In the genomic region with DNA sequence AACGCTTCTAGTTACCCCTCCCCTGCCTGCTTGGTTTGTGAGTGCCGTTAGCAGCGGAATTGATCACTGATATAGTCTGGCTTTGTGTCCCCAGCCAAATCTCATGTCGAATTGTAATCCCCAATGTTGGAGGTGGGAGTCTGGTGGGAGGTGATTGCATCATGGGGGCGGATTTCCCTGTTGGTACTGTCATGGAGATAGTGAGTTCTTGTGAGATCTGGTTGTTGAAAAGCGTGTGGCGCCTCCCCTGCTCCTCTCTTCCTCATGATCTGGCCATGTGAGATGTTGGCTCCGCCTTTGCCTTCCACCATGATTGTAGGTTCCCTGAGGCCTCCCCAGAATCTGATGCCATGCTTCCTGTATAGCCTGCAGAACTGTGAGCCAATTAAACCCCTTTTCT, we compare ENCODE assay signal across 3 cellular contexts.
TF ChIP-seq lines count a peak whose summit lies in the region.

No MANE protein-coding gene starts in this region.

TF ChIP-seq in GM23338, 12 proteins besides CTCF, POLR2A, EP300 and RAD21:
- TF ChIP-seq JUNB (IDR thresholded peaks at IDR 0.05; ENCODE audit: unreplicated experiment) (no peak), EZH2phosphoT487 (IDR thresholded peaks at IDR 0.05; ENCODE audit: unreplicated experiment) (no peak), ETS1 (IDR thresholded peaks at IDR 0.05) (no peak)
TF ChIP-seq in GM23338: peak in this region for 0.

TF ChIP-seq in HEK293, 187 proteins besides CTCF, POLR2A, EP300 and RAD21:
- no peak for TF ChIP-seq ZBTB44 (tag by site-specific recombination; IDR thresholded peaks at IDR 0.05)
- TF ChIP-seq ZNF560 (tag by site-specific recombination; IDR thresholded peaks at IDR 0.05; ENCODE audit: borderline replicate concordance): no peak
- peak; percentile 45; the same call in 1 of the 2 replicates for TF ChIP-seq EGR2 (tag by site-specific recombination; IDR thresholded peaks at IDR 0.05; ENCODE audit: low read depth)
- peak; percentile 70 for TF ChIP-seq ZFHX2 (tag by site-specific recombination; conservative IDR thresholded peaks at IDR 0.05)

TF ChIP-seq in H1, 55 proteins besides CTCF, POLR2A, EP300 and RAD21:
- peak; percentile 73 for TF ChIP-seq CEBPB (IDR thresholded peaks at IDR 0.05; ENCODE audit: low read depth, low read length)
- no peak for TF ChIP-seq ZNF274 (IDR thresholded peaks at IDR 0.05; ENCODE audit: borderline replicate concordance, extremely low read depth, low read length)
TF ChIP-seq in H1: peak in this region for 1.
